12 cellular contexts compared by ENCODE assay signal in the genomic region with DNA sequence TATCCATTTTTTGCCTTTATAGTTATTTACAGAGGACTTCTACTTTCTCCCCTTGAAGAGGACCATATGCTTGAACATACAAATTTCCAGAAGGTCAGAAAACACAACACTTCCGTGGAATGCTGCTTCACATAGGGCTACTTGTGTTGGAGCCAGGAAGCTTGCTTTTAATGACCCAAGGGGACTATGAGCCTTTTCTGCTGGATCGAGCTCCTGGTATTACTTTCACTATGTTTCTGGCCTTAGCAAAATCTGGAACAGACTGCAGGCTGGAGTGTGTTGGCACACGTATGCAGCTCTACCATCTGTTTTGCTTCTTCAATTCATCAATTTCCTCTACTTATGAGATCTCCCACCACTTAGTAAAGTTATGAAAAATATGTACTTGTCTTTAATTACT.
DNase-seq lines count a peak whose midpoint lies in the region; ATAC-seq and TF ChIP-seq lines count a peak whose summit lies in the region.
"Had no signal": no experiment of that assay in that cellular context is flagged by ENCODE, and none has a peak within 500 bp of the region (broad histone marks: within the 10 kb centered on the region; RNA-seq: fewer than 3 reads in every experiment).

No MANE protein-coding gene starts in this region.

- H3K4me3 ChIP-seq in esophagus muscularis mucosa (peak overlapping the region in 2 of 4 donors; percentile 22 to 32), Peyer's patch (no peak overlapping the region)

- intact Hi-C loops in esophagus muscularis mucosa (cut with DNase I) = no loop called here

- TF ChIP-seq CTCF in AG09319 (IDR thresholded peaks at IDR 0.05; ENCODE audit: low read depth, low read length) (no peak), esophagus muscularis mucosa (IDR thresholded peaks at IDR 0.05) (no peak), Peyer's patch (IDR thresholded peaks at IDR 0.05) (no peak)

- TF ChIP-seq POLR2A in esophagus muscularis mucosa (IDR thresholded peaks at IDR 0.05; ENCODE audit: low read depth) = no peak
- no peak for TF ChIP-seq POLR2A in Peyer's patch (IDR thresholded peaks at IDR 0.05)

- peaks cover 2% of the 10 kb centered on the region for H3K4me1 Mint-ChIP-seq in activated CD8-positive, alpha-beta T cell treated with anti-CD3 and anti-CD28 coated beads, Interleukin-2, amount 10 ng/mL, durations not matched to agents 7 days and 5 days (ENCODE audit: low read depth)

- peaks cover 1% of the 10 kb centered on the region for H3K36me3 Mint-ChIP-seq in activated CD8-positive, alpha-beta T cell treated with anti-CD3 and anti-CD28 coated beads, Interleukin-2, amount 10 ng/mL, durations not matched to agents 7 days and 5 days (ENCODE audit: low read depth)
- H3K36me3 Mint-ChIP-seq: CD4-positive, alpha-beta memory T cell had no signal

- no peaks in the 10 kb centered on the region for H3K27me3 ChIP-seq in esophagus muscularis mucosa
- no peaks in the 10 kb centered on the region for H3K27me3 ChIP-seq in Peyer's patch

- 18% methylated on average over 3 of the region's 3 CpGs for WGBS in esophagus muscularis mucosa

- no peaks in the 10 kb centered on the region for H3K27me3 Mint-ChIP-seq in activated CD8-positive, alpha-beta T cell treated with anti-CD3 and anti-CD28 coated beads, Interleukin-2, amount 10 ng/mL, durations not matched to agents 7 days and 5 days (ENCODE audit: low read depth)
- H3K27me3 Mint-ChIP-seq: activated naive CD8-positive, alpha-beta T cell; CD4-positive, alpha-beta memory T cell had no signal

- peaks cover 0 to 19% (median 17%) of the 10 kb centered on the region in 4 donors for H3K4me1 ChIP-seq in esophagus muscularis mucosa
- peaks cover 0 to 3% (median 1%) of the 10 kb centered on the region in 4 donors for H3K4me1 ChIP-seq in Peyer's patch

- H3K9me3 ChIP-seq in esophagus muscularis mucosa = no peaks in the 10 kb centered on the region
- H3K9me3 ChIP-seq in Peyer's patch = no peaks in the 10 kb centered on the region

- CTCF ChIA-PET in activated CD8-positive, alpha-beta T cell treated with anti-CD3 and anti-CD28 coated beads, Interleukin-2, amount 10 ng/mL, durations not matched to agents 7 days and 5 days (lab: Charles Lee) = no interaction called here

- H3K36me3 ChIP-seq in esophagus muscularis mucosa (no peaks in the 10 kb centered on the region), Peyer's patch (no peaks in the 10 kb centered on the region)

- DNase-seq in AG09319 (ENCODE audit: extremely low read depth, low read depth) (peak; percentile 24), NCI-H69 (lab: John Stamatoyannopoulos, UW) (peak; percentile 74), esophagus muscularis mucosa (ENCODE audit: extremely low spot score) (no peak), myocyte (ENCODE audit: low read depth) (peak; percentile 56), NCI-H146 (lab: John Stamatoyannopoulos, UW) (no peak), Peyer's patch (no peak)
- DNase-seq in activated CD8-positive, alpha-beta T cell treated with anti-CD3 and anti-CD28 coated beads, Interleukin-2, amount 10 ng/mL, durations not matched to agents 7 days and 5 days = no peak
- DNase-seq: CD4-positive, alpha-beta memory T cell; MV-4-11; stimulated activated CD4-positive, alpha-beta T cell treated with anti-CD3 and anti-CD28 coated beads, Interleukin-2, amount 100 ng/mL, for 24 hours had no signal

- no peak for ATAC-seq in activated CD8-positive, alpha-beta T cell treated with anti-CD3 and anti-CD28 coated beads, Interleukin-2, amount 10 ng/mL, durations not matched to agents 7 days and 5 days
- no peak for ATAC-seq in GM21360 (IDR thresholded peaks at IDR 0.05; ENCODE audit: unreplicated experiment)

- POLR2A ChIA-PET in activated CD8-positive, alpha-beta T cell treated with anti-CD3 and anti-CD28 coated beads, Interleukin-2, amount 10 ng/mL, durations not matched to agents 7 days and 5 days (lab: Charles Lee) = interaction anchor here (0.6 kb wide), 1 partner anchor 952 kb away, joined by 3 read pairs; no protein-coding TSS in a partner anchor

- no peak overlapping the region for H3K27ac Mint-ChIP-seq in activated CD8-positive, alpha-beta T cell treated with anti-CD3 and anti-CD28 coated beads, Interleukin-2, amount 10 ng/mL, durations not matched to agents 7 days and 5 days
- H3K27ac Mint-ChIP-seq: activated naive CD8-positive, alpha-beta T cell; CD4-positive, alpha-beta memory T cell had no signal

- H3K27ac ChIP-seq in esophagus muscularis mucosa (replicated peaks in 1 of 4) = peak overlapping the region in 3 of 4 donors; percentile 19 to 33 (median 25)
- no peak overlapping the region for H3K27ac ChIP-seq in Peyer's patch

- no peak overlapping the region for H3K4me3 Mint-ChIP-seq in activated CD8-positive, alpha-beta T cell treated with anti-CD3 and anti-CD28 coated beads, Interleukin-2, amount 10 ng/mL, durations not matched to agents 7 days and 5 days
- H3K4me3 Mint-ChIP-seq: activated naive CD8-positive, alpha-beta T cell; CD4-positive, alpha-beta memory T cell had no signal

- no peak for TF ChIP-seq EP300 in esophagus muscularis mucosa (IDR thresholded peaks at IDR 0.05)

- peaks cover 5% of the 10 kb centered on the region for H3K9me3 Mint-ChIP-seq in activated CD8-positive, alpha-beta T cell treated with anti-CD3 and anti-CD28 coated beads, Interleukin-2, amount 10 ng/mL, durations not matched to agents 7 days and 5 days (ENCODE audit: insufficient read depth)

Comparison
In these comparisons a context has a peak if more than half of its experiments do, and no peak if none do; other contexts are left out.
1. DNase-seq: peak in AG09319 (single experiment), NCI-H69 (single experiment) and myocyte (single experiment); none in esophagus muscularis mucosa (single experiment), activated CD8-positive, alpha-beta T cell treated with anti-CD3 and anti-CD28 coated beads, Interleukin-2, amount 10 ng/mL, durations not matched to agents 7 days and 5 days (single experiment), NCI-H146 (single experiment) and Peyer's patch (0 of 3).
2. H3K27ac ChIP-seq: peak in esophagus muscularis mucosa (3 of 4); none in Peyer's patch (0 of 4).